ENCODE assay signal across 9 cellular contexts in the genomic region with DNA sequence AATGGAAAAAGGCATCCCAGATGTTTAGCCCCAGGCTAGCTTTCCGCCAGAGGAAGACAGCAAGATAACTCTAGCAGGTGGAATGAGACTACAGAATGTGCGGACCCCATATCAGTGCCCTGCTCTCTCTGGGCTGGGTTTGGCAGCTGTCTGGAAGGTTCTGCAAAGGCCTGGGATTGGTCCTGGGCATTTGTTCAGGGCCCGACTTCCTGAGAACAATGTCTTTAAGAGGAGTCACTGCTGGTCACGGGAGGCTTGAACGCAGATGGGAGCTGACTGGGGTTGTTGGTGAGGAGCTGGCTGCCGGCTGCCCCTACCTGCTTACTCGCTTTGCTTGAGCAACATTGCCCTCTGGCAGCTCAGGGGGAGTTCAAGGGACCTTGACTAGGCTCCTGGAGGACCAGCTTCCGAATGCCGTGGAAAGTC.
DNase-seq lines count a peak whose midpoint lies in the region; ATAC-seq and TF ChIP-seq lines count a peak whose summit lies in the region.
"Had no signal": no experiment of that assay in that cellular context is flagged by ENCODE, and none has a peak within 500 bp of the region (broad histone marks: within the 10 kb centered on the region; RNA-seq: fewer than 3 reads in every experiment).

No MANE protein-coding gene starts in this region.

- DNase-seq in ELR (ENCODE audit: low read depth) = peak; percentile 80
- DNase-seq in SJSA1 (ENCODE audit: low read depth in 1 of 2, low spot score in 2 of 2) = no peak
- peak; percentile 57 for DNase-seq in fibroblast of villous mesenchyme (ENCODE audit: low read depth)
- DNase-seq in psoas muscle = peak; percentile 49 to 75
- no peak for DNase-seq in cerebellar nuclear complex (lab: John Stamatoyannopoulos, UW)
- no peak for DNase-seq in NOMO-1 treated with dmso at 0.1 percent for 144 hours (lab: John Stamatoyannopoulos, UW; ENCODE audit: unreplicated experiment)
- DNase-seq: effector CD8-positive, alpha-beta T cell had no signal

- no peak overlapping the region for H3K4me3 ChIP-seq in SJSA1
- no peak overlapping the region for H3K4me3 ChIP-seq in fibroblast of villous mesenchyme (ENCODE audit: low read depth, low read length)
- no peak overlapping the region for H3K4me3 ChIP-seq in psoas muscle

- WGBS in psoas muscle, 3 donors = 39 to 66% (median 41%) methylated on average over 9 of the region's 9 CpGs

- TF ChIP-seq CTCF in fibroblast of villous mesenchyme (IDR thresholded peaks at IDR 0.05; ENCODE audit: insufficient read depth, low read depth, low read length) (no peak), psoas muscle (IDR thresholded peaks at IDR 0.05) (no peak)

- H3K36me3 ChIP-seq in SJSA1 (peaks cover 3% of the 10 kb centered on the region; the same call in 1 of the 2 replicates), psoas muscle (ENCODE audit: insufficient read depth in 1 of 2, low read depth in 1 of 2) (peaks cover 4 to 59% of the 10 kb centered on the region in 2 donors)

- peaks cover 34% of the 10 kb centered on the region for H3K4me1 ChIP-seq in SJSA1 (replicated peaks)
- peaks cover 55% of the 10 kb centered on the region for H3K4me1 ChIP-seq in psoas muscle

- intact Hi-C loops in psoas muscle (cut with DNase I) = loop anchor here in 1 of 2 donors (2.0 to 5.0 kb wide), 2 partner anchors 78 to 92 kb away; no protein-coding TSS in a partner anchor

- ATAC-seq in psoas muscle (peak; percentile 34 to 52 (median 43)), GM18870 (IDR thresholded peaks at IDR 0.05; ENCODE audit: unreplicated experiment) (no peak), HG03460 (IDR thresholded peaks at IDR 0.05; ENCODE audit: unreplicated experiment) (no peak)

- no peaks in the 10 kb centered on the region for H3K9me3 ChIP-seq in SJSA1 (replicated peaks)
- no peaks in the 10 kb centered on the region for H3K9me3 ChIP-seq in psoas muscle

- H3K27me3 ChIP-seq in SJSA1 (replicated peaks) = no peaks in the 10 kb centered on the region
- H3K27me3 ChIP-seq in psoas muscle (ENCODE audit: insufficient read depth in 3 of 3, low read length in 2 of 3) = no peaks in the 10 kb centered on the region

- H3K27ac ChIP-seq in SJSA1 (peak overlapping the region; percentile 88), psoas muscle (peak overlapping the region; percentile 90)

Comparison
In these comparisons a context has a peak if more than half of its experiments do, and no peak if none do; other contexts are left out.
1. DNase-seq: peak in ELR (single experiment), fibroblast of villous mesenchyme (single experiment) and psoas muscle (2 of 2); none in SJSA1 (0 of 2), cerebellar nuclear complex (0 of 2) and NOMO-1 treated with dmso at 0.1 percent for 144 hours (single experiment).
2. ATAC-seq: peak in psoas muscle (4 of 4); none in GM18870 (single experiment) and HG03460 (single experiment).